ENCODE assay signal across 8 cellular contexts in genomic region chr12:71840226-71840847, GRCh38. TPM values are rescaled to one million over a fixed set of nuclear protein-coding genes. Genes with fewer than 3 reads are reported as not detected.
A peak's percentile ranks its signal among the peaks of the same experiment; 100 is the strongest.
DNase-seq lines count a peak whose midpoint lies in the region; ATAC-seq and TF ChIP-seq lines count a peak whose summit lies in the region.

No MANE protein-coding gene starts in this region.

- no peak overlapping the region for H2BK5ac ChIP-seq in mesenchymal stem cell (ENCODE audit: low read depth, low read length, poor library complexity, severe bottlenecking)

- H3K27me3 ChIP-seq in Peyer's patch (no peaks in the 10 kb centered on the region), mesenchymal stem cell (ENCODE audit: control insufficient read depth in 1 of 2, insufficient read depth in 1 of 2, low read length in 2 of 2) (no peaks in the 10 kb centered on the region)

- H3K36me3 Mint-ChIP-seq in type B pancreatic cell: no peaks in the 10 kb centered on the region

- H4K91ac ChIP-seq in mesenchymal stem cell (ENCODE audit: low read length): no peak overlapping the region

- peaks cover 3% of the 10 kb centered on the region for H3K4me1 Mint-ChIP-seq in type B pancreatic cell (ENCODE audit: unreplicated experiment)

- H4K8ac ChIP-seq in mesenchymal stem cell (ENCODE audit: low read length): peak overlapping the region; percentile 56

- H3K9me3 ChIP-seq in Peyer's patch (no peaks in the 10 kb centered on the region), mesenchymal stem cell (ENCODE audit: control insufficient read depth, low read length) (no peaks in the 10 kb centered on the region)

- no peak overlapping the region for H3K23ac ChIP-seq in mesenchymal stem cell (ENCODE audit: low read length in 2 of 2)

- under 1% methylated on average over 20 of the region's 20 CpGs for WGBS in mesenchymal stem cell

- H3K36me3 ChIP-seq in Peyer's patch (no peaks in the 10 kb centered on the region), mesenchymal stem cell (ENCODE audit: control insufficient read depth in 1 of 2, insufficient read depth in 2 of 2, low read depth in 1 of 2, low read length in 2 of 2) (peaks cover 0 to 22% of the 10 kb centered on the region in 2 experiments)

- peak overlapping the region in 1 of 2 experiments; percentile 60 for H2BK12ac ChIP-seq in mesenchymal stem cell (ENCODE audit: low read length in 2 of 2)

- peak overlapping the region; percentile 75 for H3K4me2 ChIP-seq in mesenchymal stem cell (ENCODE audit: low read length, poor library complexity, severe bottlenecking)

- peak overlapping the region in 1 of 2 experiments; percentile 73 for H3K4ac ChIP-seq in mesenchymal stem cell (ENCODE audit: low read depth in 1 of 2, low read length in 2 of 2)

- no peak overlapping the region for H2BK120ac ChIP-seq in mesenchymal stem cell (ENCODE audit: low read depth, low read length)

- peak overlapping the region in 1 of 2 experiments; percentile 55 for H3K18ac ChIP-seq in mesenchymal stem cell (ENCODE audit: low read depth in 1 of 2, low read length in 2 of 2)

- H3K27ac ChIP-seq in Peyer's patch: peak overlapping the region; percentile 82 to 96 (median 92)
- H3K27ac ChIP-seq in mesenchymal stem cell (ENCODE audit: low read length, poor library complexity, severe bottlenecking): peak overlapping the region; percentile 87

- peak overlapping the region; percentile 90 for H3K4me3 ChIP-seq in AG09309 (ENCODE audit: control insufficient read depth, low read depth, low read length)
- peak overlapping the region; percentile 67 to 87 (median 74) for H3K4me3 ChIP-seq in Peyer's patch
- peak overlapping the region; percentile 82 to 95 for H3K4me3 ChIP-seq in mesenchymal stem cell (ENCODE audit: insufficient read depth in 1 of 2, low read depth in 1 of 2, low read length in 2 of 2)

- peak; percentile 9 for ATAC-seq in GM18502 (IDR thresholded peaks at IDR 0.05; ENCODE audit: poor library complexity, unreplicated experiment)
- ATAC-seq in HG03342 (IDR thresholded peaks at IDR 0.05; ENCODE audit: unreplicated experiment): peak; percentile 5

- DNase-seq in AG09309 (ENCODE audit: low read depth): peak; percentile 25
- DNase-seq in Peyer's patch: no peak
- peak; percentile 73 for DNase-seq in dermis blood vessel endothelial cell
- DNase-seq in mesenchymal stem cell: peak; percentile 95
- no peak for DNase-seq in type B pancreatic cell (ENCODE audit: extremely low spot score, unreplicated experiment)
- DNase-seq in 8988T: no peak

- TF ChIP-seq CTCF in AG09309 (IDR thresholded peaks at IDR 0.05; ENCODE audit: control insufficient read depth, insufficient read depth, low read depth, low read length, missing control alignments): no peak
- no peak for TF ChIP-seq CTCF in Peyer's patch (IDR thresholded peaks at IDR 0.05)
- no peak for TF ChIP-seq CTCF in type B pancreatic cell (conservative IDR thresholded peaks at IDR 0.05)

- TF ChIP-seq POLR2A in Peyer's patch (IDR thresholded peaks at IDR 0.05): no peak

- peak overlapping the region; percentile 99 for H3K9ac ChIP-seq in mesenchymal stem cell (ENCODE audit: low read length)

- H2AFZ ChIP-seq in mesenchymal stem cell (ENCODE audit: low read depth, low read length): no peak overlapping the region

- peaks cover 3% of the 10 kb centered on the region for H3K79me1 ChIP-seq in mesenchymal stem cell (replicated peaks; ENCODE audit: low read length, poor library complexity, severe bottlenecking)

- no peak overlapping the region for H2AK5ac ChIP-seq in mesenchymal stem cell (ENCODE audit: low read length, severe bottlenecking)

- H3K4me3 Mint-ChIP-seq in type B pancreatic cell: peak overlapping the region; percentile 95

- peaks cover 0 to 21% (median 9%) of the 10 kb centered on the region in 4 donors for H3K4me1 ChIP-seq in Peyer's patch
- H3K4me1 ChIP-seq in mesenchymal stem cell (ENCODE audit: control insufficient read depth, insufficient read depth, low read depth, low read length): peaks cover 4% of the 10 kb centered on the region

- no peak overlapping the region for H3K14ac ChIP-seq in mesenchymal stem cell (ENCODE audit: low read length in 2 of 2)

- no peaks in the 10 kb centered on the region for H3K9me3 Mint-ChIP-seq in type B pancreatic cell

- peaks cover 2% of the 10 kb centered on the region for H3K27me3 Mint-ChIP-seq in type B pancreatic cell

- H3K27ac Mint-ChIP-seq in type B pancreatic cell: peak overlapping the region; percentile 98

- H2BK15ac ChIP-seq in mesenchymal stem cell (ENCODE audit: low read depth, poor library complexity, severe bottlenecking): no peak overlapping the region

RNA-seq across cellular contexts. Expression of gene TBC1D15, which starts 0.8 kb away (rescaled TPM):
- 10 to 100 TPM; 28.2 to 80.0 (median 34.7) TPM for total RNA-seq in Peyer's patch
- 40.3 and 60.9 TPM in 2 replicates for total RNA-seq in dermis blood vessel endothelial cell
- 22.9 TPM for polyA plus RNA-seq in mesenchymal stem cell (2013, experiment 1 of 2)
- polyA plus RNA-seq in mesenchymal stem cell (2013, experiment 2 of 2): 23.4 TPM
- total RNA-seq in type B pancreatic cell (ENCODE audit: low replicate concordance): 20.8 and 30.8 TPM in 2 replicates

Comparison
In these comparisons a context has a peak if more than half of its experiments do, and no peak if none do; other contexts are left out.
1. DNase-seq: peak in AG09309 (single experiment), dermis blood vessel endothelial cell (single experiment) and mesenchymal stem cell (single experiment); none in Peyer's patch (0 of 3), type B pancreatic cell (single experiment) and 8988T (single experiment).
2. Peak in every context shown above with its lines, with median percentiles within 50 percentile points of each other: H3K4me3 ChIP-seq.